ENCODE assay signal across 17 cellular contexts in genomic region chr1:17304827-17305177, GRCh38. TPM values are rescaled to one million over a fixed set of nuclear protein-coding genes. Genes with fewer than 3 reads are reported as not detected.
"Had no signal": no experiment of that assay in that cellular context is flagged by ENCODE, and none has a peak within 500 bp of the region (broad histone marks: within the 10 kb centered on the region; RNA-seq: fewer than 3 reads in every experiment).

No MANE protein-coding gene starts in this region.

- H3K4me3 Mint-ChIP-seq: activated CD8-positive, alpha-beta T cell treated with anti-CD3 and anti-CD28 coated beads for 36 hours; stimulated activated naive CD8-positive, alpha-beta T cell treated with anti-CD3 and anti-CD28 coated beads, Interleukin-15, amount 100 ng/mL, for 72 hours; T-helper 2 cell treated with Interferon-gamma antibody and Interleukin-4, amounts not matched to agents 5 μg/mL and 100 μg/mL, for 36 hours had no signal

- H3K27me3 ChIP-seq: ascending aorta, cardiac muscle cell, testis had no signal

- H3K27ac ChIP-seq: ascending aorta, cardiac muscle cell, heart left ventricle, testis had no signal

- ATAC-seq: activated CD8-positive, alpha-beta T cell treated with anti-CD3 and anti-CD28 coated beads for 36 hours; heart left ventricle; stimulated activated naive CD8-positive, alpha-beta T cell treated with anti-CD3 and anti-CD28 coated beads, Interleukin-15, amount 100 ng/mL, for 72 hours had no signal

- H3K9me3 ChIP-seq: testis had no signal

- H3K36me3 ChIP-seq: ascending aorta, cardiac muscle cell, heart left ventricle, left lung had no signal

- H3K27ac Mint-ChIP-seq: activated CD8-positive, alpha-beta T cell treated with anti-CD3 and anti-CD28 coated beads for 36 hours; stimulated activated naive CD8-positive, alpha-beta T cell treated with anti-CD3 and anti-CD28 coated beads, Interleukin-15, amount 100 ng/mL, for 72 hours; T-helper 2 cell treated with Interferon-gamma antibody and Interleukin-4, amounts not matched to agents 5 μg/mL and 100 μg/mL, for 36 hours had no signal

- H3K4me3 ChIP-seq: ascending aorta, cardiac muscle cell, heart left ventricle, left lung, testis had no signal

- FAIRE-seq: frontal cortex, islet of Langerhans had no signal

- DNase-seq: activated CD8-positive, alpha-beta memory T cell treated with anti-CD3 and anti-CD28 coated beads, Interleukin-2, amount 50 U/mL, for 48 hours; activated CD8-positive, alpha-beta T cell treated with anti-CD3 and anti-CD28 coated beads for 36 hours; activated naive CD4-positive, alpha-beta T cell; heart left ventricle; left lung; retina; stimulated activated CD4-positive, alpha-beta T cell treated with anti-CD3 and anti-CD28 coated beads, Interleukin-4, amount 100 ng/mL, for 4 hours; stimulated activated naive CD8-positive, alpha-beta T cell treated with anti-CD3 and anti-CD28 coated beads, Interleukin-15, amount 100 ng/mL, for 72 hours; testis had no signal

- H3K4me1 Mint-ChIP-seq: stimulated activated naive CD8-positive, alpha-beta T cell treated with anti-CD3 and anti-CD28 coated beads, Interleukin-15, amount 100 ng/mL, for 72 hours had no signal

- H3K4me1 ChIP-seq: ascending aorta had no signal

RNA-seq across cellular contexts. Expression of gene PADI4, which starts 3.2 kb away (rescaled TPM):
- total RNA-seq: ascending aorta, cardiac muscle cell, fibroblast of lung had no signal
- polyA plus RNA-seq: cardiac muscle cell, fibroblast of lung, neural cell had no signal

RNA-seq across cellular contexts. Expression of gene PADI3, which starts 55.9 kb away (rescaled TPM):
- total RNA-seq: activated CD8-positive, alpha-beta T cell treated with anti-CD3 and anti-CD28 coated beads for 36 hours; ascending aorta; fibroblast of lung; frontal cortex; heart left ventricle; left lung; skeletal muscle tissue had no signal
- polyA plus RNA-seq: cardiac muscle cell, fibroblast of lung, heart left ventricle, neural cell had no signal
